ENCODE assay signal across 13 cellular contexts in the genomic region with DNA sequence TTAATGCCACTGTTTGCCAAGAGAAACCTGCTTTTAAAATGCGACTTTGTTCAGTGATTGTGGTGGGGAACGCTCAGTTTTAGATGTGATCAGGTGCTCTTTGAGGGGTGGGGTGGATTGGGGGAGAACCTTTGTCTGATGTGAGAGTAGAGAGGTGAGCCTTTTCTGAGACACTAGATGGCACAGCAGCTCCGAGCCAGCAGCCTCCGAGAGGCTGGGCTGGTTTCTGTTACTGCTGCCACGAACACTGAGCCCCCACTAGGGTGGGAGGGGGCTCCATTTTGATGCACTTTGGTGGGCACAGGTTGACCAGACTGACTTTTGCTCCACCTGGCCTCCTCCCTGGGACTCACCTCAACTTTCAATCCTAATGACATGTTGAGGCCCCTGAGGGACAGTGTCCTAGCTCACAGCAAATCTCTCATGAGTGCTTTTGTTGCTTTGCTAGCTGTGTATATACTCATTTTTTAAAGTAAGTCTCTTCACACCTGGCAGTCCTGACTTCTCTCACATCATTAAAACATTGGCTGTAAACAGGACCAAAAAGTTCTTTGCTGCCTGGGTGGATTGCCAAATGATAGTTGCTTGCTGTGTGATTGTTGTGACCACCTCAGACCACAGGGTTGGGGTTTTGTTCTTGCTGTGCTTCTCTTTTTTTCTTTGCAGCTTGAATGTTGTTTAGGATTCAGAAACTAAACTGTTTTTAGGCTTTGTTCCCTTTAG.
A peak's percentile ranks its signal among the peaks of the same experiment; 100 is the strongest.
DNase-seq lines count a peak whose midpoint lies in the region; ATAC-seq and TF ChIP-seq lines count a peak whose summit lies in the region.
"Had no signal": no experiment of that assay in that cellular context is flagged by ENCODE, and none has a peak within 500 bp of the region (broad histone marks: within the 10 kb centered on the region; RNA-seq: fewer than 3 reads in every experiment).

No MANE protein-coding gene starts in this region.

- peak; percentile 58 for ATAC-seq in sciatic nerve
- ATAC-seq in HG03280 (IDR thresholded peaks at IDR 0.05; ENCODE audit: unreplicated experiment): no peak
- ATAC-seq in GM21390 (IDR thresholded peaks at IDR 0.05; ENCODE audit: unreplicated experiment): no peak
- ATAC-seq: naive thymus-derived CD4-positive, alpha-beta T cell; upper lobe of right lung had no signal

- H3K4me2 ChIP-seq in OCI-LY3 (ENCODE audit: low read length): peak overlapping the region; percentile 85

- no peaks in the 10 kb centered on the region for H3K36me3 ChIP-seq in OCI-LY3 (replicated peaks; ENCODE audit: low read depth, low read length)
- H3K36me3 ChIP-seq: SJCRH30, upper lobe of right lung had no signal

- H3K4me3 ChIP-seq in OCI-LY3 (ENCODE audit: low read length) (peak overlapping the region; percentile 48), fibroblast of villous mesenchyme (ENCODE audit: low read depth, low read length) (no peak overlapping the region)
- H3K4me3 ChIP-seq: SJCRH30, upper lobe of right lung had no signal

- no peaks in the 10 kb centered on the region for H3K27me3 ChIP-seq in OCI-LY3 (ENCODE audit: low read depth, low read length)
- H3K27me3 ChIP-seq: SJCRH30, upper lobe of right lung had no signal

- no peaks in the 10 kb centered on the region for H4K20me1 ChIP-seq in OCI-LY3 (ENCODE audit: insufficient read depth, low read length)

- peak; percentile 3 for DNase-seq in NCI-H1694 treated with DMSO at 0.1 percent for 48 hours (lab: John Stamatoyannopoulos, UW)
- no peak for DNase-seq in NCI-H1694 (lab: John Stamatoyannopoulos, UW)
- DNase-seq in fibroblast of villous mesenchyme (ENCODE audit: low read depth): no peak
- DNase-seq in sciatic nerve (ENCODE audit: low spot score): no peak
- no peak for DNase-seq in putamen (ENCODE audit: low spot score)
- DNase-seq: MM.1S, NCI-H446, SJCRH30, upper lobe of right lung had no signal

- no peaks in the 10 kb centered on the region for H3K9me3 ChIP-seq in OCI-LY3 (ENCODE audit: insufficient read depth, low read length)
- H3K9me3 ChIP-seq: SJCRH30, upper lobe of right lung had no signal

- TF ChIP-seq CTCF in OCI-LY3 (IDR thresholded peaks at IDR 0.05; ENCODE audit: low read depth, low read length) (peak; percentile 87), fibroblast of villous mesenchyme (IDR thresholded peaks at IDR 0.05; ENCODE audit: insufficient read depth, low read depth, low read length) (peak; percentile 43)

- H2AFZ ChIP-seq in OCI-LY3 (ENCODE audit: low read depth, low read length): peak overlapping the region; percentile 24; the same call in 1 of the 2 replicates

- H3K4me1 ChIP-seq in OCI-LY3 (ENCODE audit: low read length): peaks cover 53% of the 10 kb centered on the region
- H3K4me1 ChIP-seq: SJCRH30 had no signal

- peak overlapping the region; percentile 65 for H3K27ac ChIP-seq in OCI-LY3 (ENCODE audit: low read length)
- H3K27ac ChIP-seq: SJCRH30, upper lobe of right lung had no signal

- peak overlapping the region; percentile 49; the same call in 1 of the 2 replicates for H3K9ac ChIP-seq in OCI-LY3 (ENCODE audit: low read length)

- intact Hi-C loops in sciatic nerve (cut with DNase I): no loop called here

- no peaks in the 10 kb centered on the region for H3K79me2 ChIP-seq in OCI-LY3 (ENCODE audit: low read length)
